ENCODE assay signal across 18 cellular contexts in the genomic region with DNA sequence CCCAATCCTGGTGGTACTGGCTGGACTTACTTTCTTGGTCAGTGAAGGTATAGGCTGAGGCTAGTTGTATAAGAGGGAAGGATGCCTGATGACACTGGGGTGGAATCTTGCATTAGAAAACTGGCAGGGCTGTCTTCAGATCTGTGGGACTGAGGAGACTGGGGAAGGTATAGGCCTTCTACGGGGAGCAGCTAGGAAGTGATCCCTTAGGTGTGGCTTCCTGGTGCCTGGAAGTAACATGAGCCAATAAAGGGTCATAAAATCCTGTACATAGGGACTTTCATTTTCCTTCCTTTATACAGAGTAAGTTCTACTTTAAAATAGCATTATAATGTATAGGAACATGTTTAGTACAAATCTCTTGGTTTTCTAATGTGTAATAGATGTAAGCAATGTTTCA.
"Had no signal": no experiment of that assay in that cellular context is flagged by ENCODE, and none has a peak within 500 bp of the region (broad histone marks: within the 10 kb centered on the region; RNA-seq: fewer than 3 reads in every experiment).

No MANE protein-coding gene starts in this region.

- H3K27ac Mint-ChIP-seq: activated CD8-positive, alpha-beta T cell treated with anti-CD3 and anti-CD28 coated beads, Interleukin-2, amount 10 ng/mL, durations not matched to agents 7 days and 5 days; activated naive CD8-positive, alpha-beta T cell; naive thymus-derived CD8-positive, alpha-beta T cell; WTC11 had no signal

- H3K4me3 Mint-ChIP-seq: activated CD8-positive, alpha-beta T cell treated with anti-CD3 and anti-CD28 coated beads, Interleukin-2, amount 10 ng/mL, durations not matched to agents 7 days and 5 days; activated naive CD8-positive, alpha-beta T cell; naive thymus-derived CD8-positive, alpha-beta T cell; WTC11 had no signal

- DNase-seq: activated CD4-positive, alpha-beta T cell treated with anti-CD3 and anti-CD28 coated beads for 48 hours; activated CD8-positive, alpha-beta memory T cell treated with anti-CD3 and anti-CD28 coated beads, Interleukin-2, amount 50 U/mL, for 48 hours; activated CD8-positive, alpha-beta T cell treated with anti-CD3 and anti-CD28 coated beads, Interleukin-2, amount 10 ng/mL, durations not matched to agents 7 days and 5 days; activated gamma-delta T cell treated with Interleukin-2 at 50 U/mL for 16 hours; amniotic stem cell; hypothalamus; kidney; left lung; naive thymus-derived CD8-positive, alpha-beta T cell; stimulated activated CD4-positive, alpha-beta T cell treated with anti-CD3 and anti-CD28 coated beads, Interleukin-12 subunit alpha, Interleukin-12 subunit beta, amount 100 ng/mL, for 4 hours; stimulated activated CD4-positive, alpha-beta T cell treated with anti-CD3 and anti-CD28 coated beads, Interleukin-2, amount 100 ng/mL, for 24 hours; thyroid gland had no signal

- FAIRE-seq: endometrium, kidney, urothelium cell line had no signal

- H3K9me3 ChIP-seq: left lung, neutrophil, thyroid gland had no signal

- H3K27me3 Mint-ChIP-seq: activated naive CD8-positive, alpha-beta T cell; naive thymus-derived CD8-positive, alpha-beta T cell had no signal

- H3K27ac ChIP-seq: neutrophil, parathyroid adenoma, thyroid gland had no signal

- H2AFZ ChIP-seq: parathyroid adenoma had no signal

- H3K9ac ChIP-seq: parathyroid adenoma had no signal

- H3K4me3 ChIP-seq: left lung, thyroid gland had no signal

- H3K4me1 ChIP-seq: parathyroid adenoma, thyroid gland had no signal

- H3K36me3 Mint-ChIP-seq: activated naive CD8-positive, alpha-beta T cell; naive thymus-derived CD8-positive, alpha-beta T cell had no signal

- H3K4me1 Mint-ChIP-seq: WTC11 had no signal

- H3K36me3 ChIP-seq: left lung, neutrophil, thyroid gland had no signal

- H3K27me3 ChIP-seq: left lung, neutrophil, thyroid gland had no signal

- H3K79me2 ChIP-seq: parathyroid adenoma had no signal

- ATAC-seq: activated CD8-positive, alpha-beta T cell treated with anti-CD3 and anti-CD28 coated beads, Interleukin-2, amount 10 ng/mL, durations not matched to agents 7 days and 5 days; naive thymus-derived CD8-positive, alpha-beta T cell; WTC11 had no signal
